14 cellular contexts compared by ENCODE assay signal in the genomic region with DNA sequence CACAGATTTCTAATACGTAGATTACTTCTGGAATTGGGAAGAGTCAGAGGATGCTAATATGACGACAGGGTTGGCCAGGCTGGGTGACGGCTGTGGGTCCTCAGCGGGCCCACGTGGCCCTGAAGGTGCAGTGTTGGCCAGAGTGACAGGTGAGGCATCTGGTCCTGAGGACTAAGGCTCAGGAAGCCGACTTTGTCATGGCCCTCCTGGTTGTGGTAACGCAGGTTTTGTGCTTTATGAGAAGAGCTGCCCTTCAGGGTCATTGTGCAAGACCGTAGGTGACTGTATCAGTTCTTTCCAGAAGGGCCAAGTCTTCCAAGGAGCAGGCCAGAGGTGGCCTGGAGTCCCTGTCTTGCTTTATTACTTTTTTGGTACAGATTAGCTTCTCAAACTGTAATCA. TPM values are rescaled to one million over a fixed set of nuclear protein-coding genes. Genes with fewer than 3 reads are reported as not detected.
DNase-seq lines count a peak whose midpoint lies in the region; ATAC-seq, FAIRE-seq and TF ChIP-seq lines count a peak whose summit lies in the region.
"Had no signal": no experiment of that assay in that cellular context is flagged by ENCODE, and none has a peak within 500 bp of the region (broad histone marks: within the 10 kb centered on the region; RNA-seq: fewer than 3 reads in every experiment).

No MANE protein-coding gene starts in this region.

- TF ChIP-seq RAD21 in GM12878 (IDR thresholded peaks at IDR 0.05; ENCODE audit: insufficient read depth, low read depth, low read length) = no peak

- intact Hi-C loops in GM12878 (cut with micrococcal nuclease; ENCODE audit: unreplicated experiment) = no loop called here

- no peak for FAIRE-seq in GM12878 (lab: Jason Lieb, UNC)
- FAIRE-seq: frontal cortex had no signal

- 86% methylated on average over 8 of the region's 8 CpGs for WGBS in GM12878 (ENCODE audit: insufficient coverage, insufficient replicate concordance, low lambda C conversion rate, missing lambda C conversion rate)

- H3K79me2 ChIP-seq in GM12878 (ENCODE audit: control insufficient read depth, insufficient read depth, low read length) = peaks cover 74% of the 10 kb centered on the region

- CTCF ChIA-PET in GM12878 (lab: Yijun Ruan, JAX) = interaction anchor here (0.7 to 3.4 kb wide), 4 partner anchors 9 to 1374 kb away, joined by 3 to 14 read pairs (median 4); a partner anchor contains a TSS

- no peak for TF ChIP-seq EP300 in GM12878 (IDR thresholded peaks at IDR 0.05; ENCODE audit: borderline replicate concordance in 1 of 2, control insufficient read depth in 1 of 2, low read depth in 2 of 2, low read length in 2 of 2)

- peaks cover 25% of the 10 kb centered on the region for H3K4me1 Mint-ChIP-seq in T-helper 1 cell treated with Interleukin-12 subunit alpha and Interleukin-12 subunit beta and Interleukin-4 antibody, amounts not matched to agents 30 μg/mL and 1 μg/mL, for 36 hours (ENCODE audit: low read depth)

- no peaks in the 10 kb centered on the region for H3K27me3 Mint-ChIP-seq in T-helper 1 cell treated with Interleukin-12 subunit alpha and Interleukin-12 subunit beta and Interleukin-4 antibody, amounts not matched to agents 30 μg/mL and 1 μg/mL, for 36 hours (ENCODE audit: low read depth)

- DNase-seq in T-helper 1 cell = no peak
- peak; percentile 30 for DNase-seq in LNCaP clone FGC (ENCODE audit: low read depth)
- DNase-seq in GM12878 (ENCODE audit: low read depth, low spot score) = no peak
- no peak for DNase-seq in NCI-H526 treated with DMSO at 0.1 percent for 48 hours (lab: John Stamatoyannopoulos, UW)
- DNase-seq: ACHN, NCI-H1048, spleen had no signal

- H3K9me3 ChIP-seq in GM12878 (replicated peaks; ENCODE audit: control insufficient read depth, insufficient read depth, low read length) (no peaks in the 10 kb centered on the region), neutrophil (no peaks in the 10 kb centered on the region)
- H3K9me3 ChIP-seq: spleen had no signal

- H3K27ac Mint-ChIP-seq in T-helper 1 cell treated with Interleukin-12 subunit alpha and Interleukin-12 subunit beta and Interleukin-4 antibody, amounts not matched to agents 30 μg/mL and 1 μg/mL, for 36 hours = no peak overlapping the region

- peaks cover 8 to 18% of the 10 kb centered on the region in 2 experiments; a peak in 3 of 4 replicates for H3K36me3 ChIP-seq in GM12878 (ENCODE audit: control insufficient read depth in 2 of 2, insufficient read depth in 2 of 2, low read length in 1 of 2)
- peaks cover 10% of the 10 kb centered on the region for H3K36me3 ChIP-seq in neutrophil

- H3K4me1 ChIP-seq in GM12878 (ENCODE audit: control insufficient read depth, insufficient read depth, low read length) = peaks cover 12% of the 10 kb centered on the region
- peaks cover 41 to 43% of the 10 kb centered on the region in 2 experiments for H3K4me1 ChIP-seq in neutrophil (ENCODE audit: control insufficient read depth in 1 of 2, insufficient read depth in 1 of 2, low read depth in 1 of 2, low read length in 1 of 2)

- POLR2A ChIA-PET in GM12878 (lab: Charles Lee) = no interaction called here

- peak overlapping the region; percentile 97; the same call in 1 of the 2 replicates for H3K9ac ChIP-seq in GM12878 (ENCODE audit: control insufficient read depth, insufficient read depth, low read length)

- H3K4me3 ChIP-seq in LNCaP clone FGC (ENCODE audit: low read depth, low read length) (peak overlapping the region; percentile 77), GM12878 (peak overlapping the region; percentile 93), neutrophil (ENCODE audit: low read depth in 1 of 2, low read length in 1 of 2) (no peak overlapping the region)
- H3K4me3 ChIP-seq: lung had no signal

- H3K27ac ChIP-seq in GM12878 (ENCODE audit: control insufficient read depth, insufficient read depth) = no peak overlapping the region
- H3K27ac ChIP-seq in neutrophil = peak overlapping the region; percentile 49

- peak overlapping the region; percentile 75; the same call in 1 of the 2 replicates for H3K4me2 ChIP-seq in GM12878 (ENCODE audit: control insufficient read depth, insufficient read depth)

- TF ChIP-seq CTCF in LNCaP clone FGC (IDR thresholded peaks at IDR 0.05; ENCODE audit: control insufficient read depth, extremely low read depth, insufficient read depth) = no peak
- no peak for TF ChIP-seq CTCF in GM12878 (IDR thresholded peaks at IDR 0.05 in 2 of 3, conservative IDR thresholded peaks at IDR 0.05 in 1 of 3; ENCODE audit: control insufficient read depth in 2 of 3, extremely low read depth in 1 of 3, insufficient read depth in 1 of 3, low read depth in 3 of 3, low read length in 3 of 3)
- no peak for TF ChIP-seq CTCF in neutrophil (IDR thresholded peaks at IDR 0.05)

- TF ChIP-seq POLR2A in GM12878 (IDR thresholded peaks at IDR 0.05; ENCODE audit: low read depth, low read length) = 0 out of 2 replicates have a peak, but pooled peaks have one; percentile 36

- H4K20me1 ChIP-seq in GM12878 (ENCODE audit: control insufficient read depth, insufficient read depth) = peaks cover 3% of the 10 kb centered on the region; the same call in 1 of the 2 replicates

- H2AFZ ChIP-seq in GM12878 (ENCODE audit: control insufficient read depth, low read depth, low read length) = no peak overlapping the region

- peak overlapping the region; percentile 1 for H3K4me3 Mint-ChIP-seq in T-helper 1 cell treated with Interleukin-12 subunit alpha and Interleukin-12 subunit beta and Interleukin-4 antibody, amounts not matched to agents 30 μg/mL and 1 μg/mL, for 36 hours

- SMC1A ChIA-PET in GM12878 (lab: Charles Lee; ENCODE audit: uncharacterized antibody, unreplicated experiment) = interaction anchor here (0.8 to 1.4 kb wide), 4 partner anchors 13 to 319 kb away, joined by 3 to 10 read pairs (median 5); no protein-coding TSS in a partner anchor

- no TSS peak for BruUV-seq in GM12878 (replicated peaks; lab: Mats Ljungman, UMichigan)

- peaks cover 16% of the 10 kb centered on the region for H3K36me3 Mint-ChIP-seq in T-helper 1 cell treated with Interleukin-12 subunit alpha and Interleukin-12 subunit beta and Interleukin-4 antibody, amounts not matched to agents 30 μg/mL and 1 μg/mL, for 36 hours (ENCODE audit: low read depth)

- ATAC-seq in GM12878 (no peak), HG03442 (IDR thresholded peaks at IDR 0.05; ENCODE audit: unreplicated experiment) (no peak), HG02763 (IDR thresholded peaks at IDR 0.05; ENCODE audit: unreplicated experiment) (no peak)
- ATAC-seq: activated CD4-positive, CD25-positive, alpha-beta regulatory T cell treated with anti-CD3 and anti-CD28 coated beads, Interleukin-2, amount 50 U/mL, for 24 hours had no signal

- RAD21 ChIA-PET in GM12878 (lab: Charles Lee; ENCODE audit: unreplicated experiment) = interaction anchor here (1.0 to 1.1 kb wide), 2 partner anchors 47 to 112 kb away, joined by 4 read pairs; no protein-coding TSS in a partner anchor

- in situ Hi-C loops in GM12878 (cut with MboI) = no loop called here

- H3K27me3 ChIP-seq in GM12878 (replicated peaks in 1 of 2; ENCODE audit: control insufficient read depth in 2 of 2, insufficient read depth in 2 of 2, low read length in 1 of 2) = no peaks in the 10 kb centered on the region
- H3K27me3 ChIP-seq in neutrophil = no peaks in the 10 kb centered on the region
- H3K27me3 ChIP-seq: spleen had no signal

- H3K9me3 Mint-ChIP-seq in T-helper 1 cell treated with Interleukin-12 subunit alpha and Interleukin-12 subunit beta and Interleukin-4 antibody, amounts not matched to agents 30 μg/mL and 1 μg/mL, for 36 hours = no peaks in the 10 kb centered on the region

RNA-seq across cellular contexts. Expression of a gene that starts 2.5 kb away (rescaled TPM):
- total RNA-seq in GM12878 (2013; cell fraction: nucleolus; rRNA removed) = 276 and 290 TPM in 2 replicates
- total RNA-seq in GM12878 (2014; rRNA removed) = 154 and 166 TPM in 2 replicates
- total RNA-seq in GM12878 (2014; rRNA removed; fragmentation: Illumina TruSeq; extraction: Trizol) = 197 and 221 TPM in 2 replicates
- total RNA-seq in GM12878 (2021) = 232 and 251 TPM in 2 replicates
- 108 TPM for polyA plus RNA-seq in GM12878 (2011; ENCODE audit: low read depth)
- polyA plus RNA-seq in GM12878 (2011; rRNA removed) = 138 and 140 TPM in 2 replicates
- 110 and 132 TPM in 2 replicates for polyA plus RNA-seq in GM12878 (2011; cell fraction: cytosol; rRNA removed)
- 251 and 346 TPM in 2 replicates for polyA plus RNA-seq in GM12878 (2011; cell fraction: nucleus; rRNA removed)
- 135 and 193 TPM in 2 replicates for polyA plus RNA-seq in GM12878 (2012)
- polyA plus RNA-seq in GM12878 (2014; fragmentation: Illumina TruSeq; extraction: Trizol) = 275 and 289 TPM in 2 replicates
- 10 to 100 TPM; 17.6 to 52.4 TPM for polyA plus RNA-seq in GM12878 (2014; fragmentation: Nextera tagmentation; extraction: Ambion mirVana)
- 167 and 173 TPM in 2 replicates for polyA plus RNA-seq in GM12878 (2014; rRNA removed)
- polyA plus RNA-seq in GM12878 (2016; fragmentation: Nextera tagmentation; extraction: Ambion mirVana) = 100 to 1,000 TPM in 1 of 2 experiments, 10 to 100 TPM in 1; 36.9 to 126 TPM
- polyA minus RNA-seq in GM12878 (2011; rRNA and poly(A)+ RNA removed) = 127 and 134 TPM in 2 replicates
- 52.5 and 58.8 TPM in 2 replicates for polyA minus RNA-seq in GM12878 (2011; cell fraction: cytosol; rRNA and poly(A)+ RNA removed)
- 59.1 and 78.1 TPM in 2 replicates for polyA minus RNA-seq in GM12878 (2011; cell fraction: nucleus; rRNA and poly(A)+ RNA removed)

RNA-seq across cellular contexts. Expression of a gene that starts 42.9 kb away (rescaled TPM):
- 69.7 and 75.0 TPM in 2 replicates for total RNA-seq in GM12878 (2013; cell fraction: nucleolus; rRNA removed)
- total RNA-seq in GM12878 (2014; rRNA removed) (40.5 and 42.2 TPM in 2 replicates), GM12878 (2014; rRNA removed; fragmentation: Illumina TruSeq; extraction: Trizol) (46.5 and 51.6 TPM in 2 replicates), GM12878 (2021) (150 and 156 TPM in 2 replicates)
- 12.4 TPM for polyA plus RNA-seq in GM12878 (2011; ENCODE audit: low read depth)
- polyA plus RNA-seq in GM12878 (2011; rRNA removed) (92.1 and 210 TPM in 2 replicates), GM12878 (2014; fragmentation: Illumina TruSeq; extraction: Trizol) (19.4 and 79.8 TPM in 2 replicates), GM12878 (2014; fragmentation: Nextera tagmentation; extraction: Ambion mirVana) (10 to 100 TPM in 1 of 2 experiments, 1 to 10 TPM in 1; 6.4 to 21.5 TPM), GM12878 (2014; rRNA removed) (115 and 118 TPM in 2 replicates), GM12878 (2016; fragmentation: Nextera tagmentation; extraction: Ambion mirVana) (100 to 1,000 TPM; 118 to 133 TPM)
- polyA plus RNA-seq in GM12878 (2011; cell fraction: cytosol; rRNA removed) = 146 and 248 TPM in 2 replicates
- polyA plus RNA-seq in GM12878 (2011; cell fraction: nucleus; rRNA removed) = 220 and 232 TPM in 2 replicates
- polyA plus RNA-seq in GM12878 (2012) = 101 and 127 TPM in 2 replicates
- polyA minus RNA-seq in GM12878 (2011; rRNA and poly(A)+ RNA removed) = 199 and 253 TPM in 2 replicates
- polyA minus RNA-seq in GM12878 (2011; cell fraction: cytosol; rRNA and poly(A)+ RNA removed) = 69.8 and 71.0 TPM in 2 replicates
- 31.3 and 40.8 TPM in 2 replicates for polyA minus RNA-seq in GM12878 (2011; cell fraction: nucleus; rRNA and poly(A)+ RNA removed)

RNA-seq across cellular contexts. Expression of a gene that starts 46.2 kb away (rescaled TPM):
- 24.3 and 24.9 TPM in 2 replicates for total RNA-seq in GM12878 (2013; cell fraction: nucleolus; rRNA removed)
- 2.0 and 2.4 TPM in 2 replicates for total RNA-seq in GM12878 (2014; rRNA removed)
- total RNA-seq in GM12878 (2014; rRNA removed; fragmentation: Illumina TruSeq; extraction: Trizol) = 0.78 and 1.1 TPM in 2 replicates
- total RNA-seq in GM12878 (2021) = 6.9 and 8.4 TPM in 2 replicates
- polyA plus RNA-seq in GM12878 (2011; ENCODE audit: low read depth) = 4.6 TPM
- polyA plus RNA-seq in GM12878 (2011; rRNA removed) = 5.9 and 14.2 TPM in 2 replicates
- 25.5 and 35.2 TPM in 2 replicates for polyA plus RNA-seq in GM12878 (2011; cell fraction: cytosol; rRNA removed)
- 18.3 and 23.4 TPM in 2 replicates for polyA plus RNA-seq in GM12878 (2011; cell fraction: nucleus; rRNA removed)
- 12.2 and 14.0 TPM in 2 replicates for polyA plus RNA-seq in GM12878 (2012)
- 0.19 and 0.43 TPM in 2 replicates for polyA plus RNA-seq in GM12878 (2014; fragmentation: Illumina TruSeq; extraction: Trizol)
- under 1 TPM; 0.05 to 0.33 TPM for polyA plus RNA-seq in GM12878 (2014; fragmentation: Nextera tagmentation; extraction: Ambion mirVana)
- polyA plus RNA-seq in GM12878 (2014; rRNA removed) = 4.2 and 6.0 TPM in 2 replicates
- polyA plus RNA-seq in GM12878 (2016; fragmentation: Nextera tagmentation; extraction: Ambion mirVana) = 10 to 100 TPM; 11.8 TPM
- 9.7 and 19.3 TPM in 2 replicates for polyA minus RNA-seq in GM12878 (2011; rRNA and poly(A)+ RNA removed)
- polyA minus RNA-seq in GM12878 (2011; cell fraction: cytosol; rRNA and poly(A)+ RNA removed) = 12.7 and 14.5 TPM in 2 replicates
- 3.3 and 7.9 TPM in 2 replicates for polyA minus RNA-seq in GM12878 (2011; cell fraction: nucleus; rRNA and poly(A)+ RNA removed)

Comparison
In these comparisons a context has a peak if more than half of its experiments do, and no peak if none do; other contexts are left out.
1. H3K4me3 ChIP-seq: peak in LNCaP clone FGC (single experiment) and GM12878 (single experiment); none in neutrophil (0 of 2).